1 cellular context compared by ENCODE assay signal in genomic region chr1:109090415-109091195, GRCh38.
TF ChIP-seq lines count a peak whose summit lies in the region.

Gene TMEM167B (plus strand): TSS chr1:109090764. CDS start chr1:109090873, 109 bp downstream.

TF ChIP-seq in HepG2, 621 proteins besides CTCF, POLR2A, EP300 and RAD21 (continued from another document and continues in another):
- TF ChIP-seq ZSCAN5A (CRISPR knock-in tag; IDR thresholded peaks at IDR 0.05; ENCODE audit: borderline replicate concordance) (peak; percentile 55; the same call in 1 of the 2 replicates), ZBTB44 (CRISPR knock-in tag; IDR thresholded peaks at IDR 0.05) (0 out of 2 replicates have a peak, but pooled peaks have one; percentile 82), MEF2D (CRISPR knock-in tag; IDR thresholded peaks at IDR 0.05) (peak; percentile 77; the same call in 1 of the 2 replicates), SOX6 (IDR thresholded peaks at IDR 0.05) (no peak), SOX6 (CRISPR knock-in tag; IDR thresholded peaks at IDR 0.05) (peak; percentile 65), ZNF282 (IDR thresholded peaks at IDR 0.05; ENCODE audit: partially characterized antibody) (no peak), ZNF687 (CRISPR knock-in tag; IDR thresholded peaks at IDR 0.05) (peak; percentile 90), KAT7 (CRISPR knock-in tag; IDR thresholded peaks at IDR 0.05; ENCODE audit: borderline replicate concordance) (peak; percentile 76; the same call in 1 of the 2 replicates), ZNF124 (CRISPR knock-in tag; IDR thresholded peaks at IDR 0.05) (0 out of 2 replicates have a peak, but pooled peaks have one; percentile 45), ZNF607 (CRISPR knock-in tag; IDR thresholded peaks at IDR 0.05; ENCODE audit: borderline replicate concordance) (peak; percentile 59; the same call in 1 of the 2 replicates), ZKSCAN8 (CRISPR knock-in tag; IDR thresholded peaks at IDR 0.05; ENCODE audit: borderline replicate concordance) (peak; percentile 92), ZFX (CRISPR knock-in tag; IDR thresholded peaks at IDR 0.05; ENCODE audit: low read depth) (peak; percentile 93), TEF (CRISPR knock-in tag; IDR thresholded peaks at IDR 0.05) (no peak), ZNF746 (CRISPR knock-in tag; IDR thresholded peaks at IDR 0.05) (0 out of 2 replicates have a peak, but pooled peaks have one; percentile 49), ZBTB20 (CRISPR knock-in tag; IDR thresholded peaks at IDR 0.05; ENCODE audit: borderline replicate concordance, low read depth) (no peak), KLF12 (CRISPR knock-in tag; IDR thresholded peaks at IDR 0.05; ENCODE audit: borderline replicate concordance) (peak; percentile 9; the same call in 1 of the 2 replicates), PPARG (CRISPR knock-in tag; conservative IDR thresholded peaks at IDR 0.05) (peak; percentile 37; the same call in 1 of the 2 replicates), CBX5 (CRISPR knock-in tag; IDR thresholded peaks at IDR 0.05; ENCODE audit: borderline replicate concordance) (peak; percentile 92; the same call in 1 of the 2 replicates), ZNF780A (CRISPR knock-in tag; IDR thresholded peaks at IDR 0.05) (no peak), SOX5 (CRISPR knock-in tag; IDR thresholded peaks at IDR 0.05; ENCODE audit: borderline replicate concordance) (peak; percentile 57), GRHL1 (CRISPR knock-in tag; conservative IDR thresholded peaks at IDR 0.05) (no peak), ZHX2 (IDR thresholded peaks at IDR 0.05; ENCODE audit: low read depth) (peak; percentile 81), ZHX2 (CRISPR knock-in tag; IDR thresholded peaks at IDR 0.05; ENCODE audit: borderline replicate concordance) (no peak; the same call in 1 of the 2 replicates)
- TF ChIP-seq, protein P1, sequence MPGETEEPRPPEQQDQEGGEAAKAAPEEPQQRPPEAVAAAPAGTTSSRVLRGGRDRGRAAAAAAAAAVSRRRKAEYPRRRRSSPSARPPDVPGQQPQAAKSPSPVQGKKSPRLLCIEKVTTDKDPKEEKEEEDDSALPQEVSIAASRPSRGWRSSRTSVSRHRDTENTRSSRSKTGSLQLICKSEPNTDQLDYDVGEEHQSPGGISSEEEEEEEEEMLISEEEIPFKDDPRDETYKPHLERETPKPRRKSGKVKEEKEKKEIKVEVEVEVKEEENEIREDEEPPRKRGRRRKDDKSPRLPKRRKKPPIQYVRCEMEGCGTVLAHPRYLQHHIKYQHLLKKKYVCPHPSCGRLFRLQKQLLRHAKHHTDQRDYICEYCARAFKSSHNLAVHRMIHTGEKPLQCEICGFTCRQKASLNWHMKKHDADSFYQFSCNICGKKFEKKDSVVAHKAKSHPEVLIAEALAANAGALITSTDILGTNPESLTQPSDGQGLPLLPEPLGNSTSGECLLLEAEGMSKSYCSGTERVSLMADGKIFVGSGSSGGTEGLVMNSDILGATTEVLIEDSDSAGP (CRISPR knock-in tag; IDR thresholded peaks at IDR 0.05; ENCODE audit: borderline replicate concordance): peak; percentile 88
- TF ChIP-seq, protein P2, sequence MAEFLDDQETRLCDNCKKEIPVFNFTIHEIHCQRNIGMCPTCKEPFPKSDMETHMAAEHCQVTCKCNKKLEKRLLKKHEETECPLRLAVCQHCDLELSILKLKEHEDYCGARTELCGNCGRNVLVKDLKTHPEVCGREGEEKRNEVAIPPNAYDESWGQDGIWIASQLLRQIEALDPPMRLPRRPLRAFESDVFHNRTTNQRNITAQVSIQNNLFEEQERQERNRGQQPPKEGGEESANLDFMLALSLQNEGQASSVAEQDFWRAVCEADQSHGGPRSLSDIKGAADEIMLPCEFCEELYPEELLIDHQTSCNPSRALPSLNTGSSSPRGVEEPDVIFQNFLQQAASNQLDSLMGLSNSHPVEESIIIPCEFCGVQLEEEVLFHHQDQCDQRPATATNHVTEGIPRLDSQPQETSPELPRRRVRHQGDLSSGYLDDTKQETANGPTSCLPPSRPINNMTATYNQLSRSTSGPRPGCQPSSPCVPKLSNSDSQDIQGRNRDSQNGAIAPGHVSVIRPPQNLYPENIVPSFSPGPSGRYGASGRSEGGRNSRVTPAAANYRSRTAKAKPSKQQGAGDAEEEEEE (CRISPR knock-in tag; IDR thresholded peaks at IDR 0.05; ENCODE audit: borderline replicate concordance): peak; percentile 60; the same call in 1 of the 2 replicates
